ENCODE assay signal across 15 cellular contexts in genomic region chr4:85964298-85964697, GRCh38.
DNase-seq lines count a peak whose midpoint lies in the region; ATAC-seq and TF ChIP-seq lines count a peak whose summit lies in the region.
"Had no signal": no experiment of that assay in that cellular context is flagged by ENCODE, and none has a peak within 500 bp of the region (broad histone marks: within the 10 kb centered on the region; RNA-seq: fewer than 3 reads in every experiment).

No MANE protein-coding gene starts in this region.

- CTCF ChIA-PET in RWPE1 (lab: Yijun Ruan, JAX) = no interaction called here

- POLR2A ChIA-PET in RWPE1 (lab: Yijun Ruan, JAX; ENCODE audit: low non-redundant PET) = no interaction called here

- ATAC-seq in HG03457 (IDR thresholded peaks at IDR 0.05; ENCODE audit: unreplicated experiment) = no peak
- ATAC-seq: effector memory CD8-positive, alpha-beta T cell; right cardiac atrium had no signal

- H3K27ac ChIP-seq in C4-2B = no peak overlapping the region
- H3K27ac ChIP-seq in RWPE1 = no peak overlapping the region
- H3K27ac ChIP-seq: ascending aorta had no signal

- H3K36me3 Mint-ChIP-seq in chondrocyte (ENCODE audit: low read depth) = no peaks in the 10 kb centered on the region
- H3K36me3 Mint-ChIP-seq: CD4-positive, alpha-beta memory T cell had no signal

- peaks cover 30% of the 10 kb centered on the region for H3K4me1 Mint-ChIP-seq in chondrocyte (ENCODE audit: low read depth)
- H3K4me1 Mint-ChIP-seq: CD4-positive, alpha-beta memory T cell had no signal

- DNase-seq in LHCN-M2 (ENCODE audit: low read depth) = peak; percentile 22
- no peak for DNase-seq in chondrocyte (ENCODE audit: low spot score)
- DNase-seq in lung microvascular endothelial cell (ENCODE audit: low read depth in 2 of 2) = peak; percentile 19 to 31
- DNase-seq in NCI-H128 (lab: John Stamatoyannopoulos, UW; ENCODE audit: unreplicated experiment) = no peak
- no peak for DNase-seq in RWPE1 (ENCODE audit: low spot score)
- no peak for DNase-seq in UCSD-AML1 (lab: John Stamatoyannopoulos, UW; ENCODE audit: unreplicated experiment)
- DNase-seq: activated T-cell treated with anti-CD3 and anti-CD28 coated beads, Interleukin-2, amount 50 U/mL, for 24 hours; CD4-positive, alpha-beta memory T cell; effector memory CD8-positive, alpha-beta T cell; hypothalamus; midbrain; right cardiac atrium had no signal

- peaks cover 6% of the 10 kb centered on the region for H3K9me3 Mint-ChIP-seq in chondrocyte (ENCODE audit: low read depth)
- H3K9me3 Mint-ChIP-seq: activated T-cell treated with anti-CD3 and anti-CD28 coated beads, Interleukin-2, amount 50 U/mL, for 24 hours had no signal

- no peak overlapping the region for H3K27ac Mint-ChIP-seq in chondrocyte (ENCODE audit: unreplicated experiment)
- H3K27ac Mint-ChIP-seq: activated T-cell treated with anti-CD3 and anti-CD28 coated beads, Interleukin-2, amount 50 U/mL, for 24 hours; CD4-positive, alpha-beta memory T cell; effector memory CD8-positive, alpha-beta T cell had no signal

- no peaks in the 10 kb centered on the region for H3K27me3 Mint-ChIP-seq in chondrocyte (ENCODE audit: low read depth)
- H3K27me3 Mint-ChIP-seq: activated T-cell treated with anti-CD3 and anti-CD28 coated beads, Interleukin-2, amount 50 U/mL, for 24 hours; CD4-positive, alpha-beta memory T cell; effector memory CD8-positive, alpha-beta T cell had no signal

- peak; percentile 4 for TF ChIP-seq CTCF in C4-2B (conservative IDR thresholded peaks at IDR 0.05)
- peak; percentile 58 for TF ChIP-seq CTCF in chondrocyte (IDR thresholded peaks at IDR 0.05)
- TF ChIP-seq CTCF in RWPE1 (conservative IDR thresholded peaks at IDR 0.05; ENCODE audit: low read depth) = no peak

- no peak overlapping the region for H3K4me3 Mint-ChIP-seq in chondrocyte (ENCODE audit: unreplicated experiment)
- H3K4me3 Mint-ChIP-seq: activated T-cell treated with anti-CD3 and anti-CD28 coated beads, Interleukin-2, amount 50 U/mL, for 24 hours; CD4-positive, alpha-beta memory T cell; effector memory CD8-positive, alpha-beta T cell had no signal

Comparison
In these comparisons a context has a peak if more than half of its experiments do, and no peak if none do; other contexts are left out.
1. DNase-seq: peak in LHCN-M2 (single experiment) and lung microvascular endothelial cell (2 of 2); none in chondrocyte (single experiment), NCI-H128 (single experiment), RWPE1 (single experiment) and UCSD-AML1 (single experiment).